ENCODE assay signal across 10 cellular contexts in genomic region chr2:236536727-236537398, GRCh38. TPM values are rescaled to one million over a fixed set of nuclear protein-coding genes. Genes with fewer than 3 reads are reported as not detected.
DNase-seq lines count a peak whose midpoint lies in the region; ATAC-seq, FAIRE-seq and TF ChIP-seq lines count a peak whose summit lies in the region.
"Had no signal": no experiment of that assay in that cellular context is flagged by ENCODE, and none has a peak within 500 bp of the region (broad histone marks: within the 10 kb centered on the region; RNA-seq: fewer than 3 reads in every experiment).

No MANE protein-coding gene starts in this region.

- H3K36me3 Mint-ChIP-seq in naive B cell = peaks cover 7 to 10% of the 10 kb centered on the region in 2 donors

- H3K27me3 ChIP-seq in adrenal gland = no peaks in the 10 kb centered on the region

- 55 to 83% (median 70%) methylated on average over 5 to 6 of the region's 6 CpGs for WGBS in adrenal gland, 4 donors

- no peak overlapping the region for H3K27ac ChIP-seq in adrenal gland
- H3K27ac ChIP-seq: epithelial cell of prostate had no signal

- no peaks in the 10 kb centered on the region for H3K27me3 Mint-ChIP-seq in naive B cell

- H3K9me3 ChIP-seq in adrenal gland (replicated peaks in 1 of 3) = no peaks in the 10 kb centered on the region

- FAIRE-seq in GM12892 (lab: Jason Lieb, UNC) = peak; percentile 80

- peak; percentile 57 for ATAC-seq in HG02884 (IDR thresholded peaks at IDR 0.05; ENCODE audit: unreplicated experiment)
- ATAC-seq in naive B cell (ENCODE audit: low read depth in 2 of 2) = peak; percentile 77 to 81
- no peak for ATAC-seq in GM18870 (IDR thresholded peaks at IDR 0.05; ENCODE audit: unreplicated experiment)

- H3K27ac Mint-ChIP-seq in naive B cell = peak overlapping the region; percentile 52 to 97 (median 94)

- intact Hi-C loops in adrenal gland (cut with DNase I) = no loop called here

- no peak overlapping the region for H3K4me3 ChIP-seq in adrenal gland

- DNase-seq in GM12892 (ENCODE audit: insufficient read length) = no peak
- peak; percentile 41 to 54 for DNase-seq in activated CD4-positive, alpha-beta T cell treated with anti-CD3 and anti-CD28 coated beads for 4 hours
- peak; percentile 35 for DNase-seq in naive B cell
- DNase-seq in adrenal gland = no peak
- DNase-seq in NCI-H446 treated with DMSO at 0.1 percent for 48 hours (lab: John Stamatoyannopoulos, UW) = no peak
- no peak for DNase-seq in hepatic stellate cell (ENCODE audit: low spot score)
- DNase-seq: GF-D8 had no signal

- H3K4me3 Mint-ChIP-seq in naive B cell = peak overlapping the region; percentile 82 to 93 (median 89)

- H3K4me1 ChIP-seq in adrenal gland (replicated peaks in 1 of 2) = no peaks in the 10 kb centered on the region

- H3K36me3 ChIP-seq in adrenal gland (replicated peaks in 1 of 2) = no peaks in the 10 kb centered on the region

- H3K9me3 Mint-ChIP-seq in naive B cell = peaks cover 0 to 5% (median 3%) of the 10 kb centered on the region in 7 donors

- peaks cover 49 to 58% (median 58%) of the 10 kb centered on the region in 3 donors for H3K4me1 Mint-ChIP-seq in naive B cell

- TF ChIP-seq POLR2A in GM12892 (IDR thresholded peaks at IDR 0.05; ENCODE audit: low read depth, low read length) = no peak
- TF ChIP-seq POLR2A in adrenal gland (IDR thresholded peaks at IDR 0.05) = no peak

- no peak for TF ChIP-seq CTCF in adrenal gland (IDR thresholded peaks at IDR 0.05)

RNA-seq across cellular contexts. Expression of gene ACKR3, which starts 32.8 kb away (rescaled TPM):
- 8.4 TPM for polyA plus RNA-seq in GM12892 (2012; ENCODE audit: missing spikeins)
- 1 to 10 TPM in 5 of 6 donors, under 1 TPM in 1; 0.28 to 3.4 (median 2.0) TPM for polyA plus RNA-seq in naive B cell (ENCODE audit: low read depth in 6 of 6)
- 1 to 10 TPM; 1.1 to 3.5 (median 1.9) TPM for total RNA-seq in adrenal gland
- 10 to 100 TPM in 1 of 3 donors, 1 to 10 TPM in 2; 1.2 to 12.8 (median 3.3) TPM for polyA plus RNA-seq in adrenal gland

Comparison
In these comparisons a context has a peak if more than half of its experiments do, and no peak if none do; other contexts are left out.
1. DNase-seq: peak in activated CD4-positive, alpha-beta T cell treated with anti-CD3 and anti-CD28 coated beads for 4 hours (2 of 2) and naive B cell (single experiment); none in GM12892 (single experiment), adrenal gland (0 of 7), NCI-H446 treated with DMSO at 0.1 percent for 48 hours (single experiment) and hepatic stellate cell (single experiment).